Comparison of ENCODE assay signal across 1 cellular context in genomic region chr16:19715566-19715965, GRCh38.
TF ChIP-seq lines count a peak whose summit lies in the region.

No MANE protein-coding gene starts in this region.

TF ChIP-seq in GM23338, 12 proteins besides CTCF, POLR2A, EP300 and RAD21 (continued from another document):
- TF ChIP-seq ZNF462 (CRISPR knock-in tag; IDR thresholded peaks at IDR 0.05) (no peak), REST (IDR thresholded peaks at IDR 0.05; ENCODE audit: unreplicated experiment) (no peak), STAT1 (IDR thresholded peaks at IDR 0.05; ENCODE audit: unreplicated experiment) (no peak), EZH2 (IDR thresholded peaks at IDR 0.05; ENCODE audit: low read depth, unreplicated experiment) (no peak), EZH2phosphoT487 (IDR thresholded peaks at IDR 0.05; ENCODE audit: unreplicated experiment) (no peak), ETS1 (IDR thresholded peaks at IDR 0.05) (no peak), NANOG (IDR thresholded peaks at IDR 0.05; ENCODE audit: borderline replicate concordance) (no peak), ZNF114 (CRISPR knock-in tag; IDR thresholded peaks at IDR 0.05) (no peak), CREB1 (CRISPR knock-in tag; IDR thresholded peaks at IDR 0.05; ENCODE audit: low read depth) (no peak), ZNF331 (CRISPR knock-in tag; IDR thresholded peaks at IDR 0.05; ENCODE audit: low read depth) (no peak)
